Comparison of ENCODE assay signal across 1 cellular context in genomic region chr11:64204464-64204989, GRCh38.
TF ChIP-seq lines count a peak whose summit lies in the region.

No MANE protein-coding gene starts in this region.

TF ChIP-seq in HEK293, 187 proteins besides CTCF, POLR2A, EP300 and RAD21 (continued from another document):
- no peak; the same call in 1 of the 2 replicates for TF ChIP-seq ZNF449 (tag by site-specific recombination; IDR thresholded peaks at IDR 0.05)
- TF ChIP-seq ZNF768 (tag by site-specific recombination; IDR thresholded peaks at IDR 0.05) = no peak
- TF ChIP-seq ZNF792 (tag by site-specific recombination; IDR thresholded peaks at IDR 0.05) = no peak
- no peak for TF ChIP-seq ZNF658 (tag by site-specific recombination; IDR thresholded peaks at IDR 0.05)
- TF ChIP-seq KLF1 (tag by site-specific recombination; IDR thresholded peaks at IDR 0.05) = peak; percentile 80
- TF ChIP-seq ZNF692 (tag by site-specific recombination; IDR thresholded peaks at IDR 0.05) = peak; percentile 56; the same call in 1 of the 2 replicates
- no peak for TF ChIP-seq PRDM6 (tag by site-specific recombination; IDR thresholded peaks at IDR 0.05)
